ENCODE assay signal across 4 cellular contexts in the genomic region with DNA sequence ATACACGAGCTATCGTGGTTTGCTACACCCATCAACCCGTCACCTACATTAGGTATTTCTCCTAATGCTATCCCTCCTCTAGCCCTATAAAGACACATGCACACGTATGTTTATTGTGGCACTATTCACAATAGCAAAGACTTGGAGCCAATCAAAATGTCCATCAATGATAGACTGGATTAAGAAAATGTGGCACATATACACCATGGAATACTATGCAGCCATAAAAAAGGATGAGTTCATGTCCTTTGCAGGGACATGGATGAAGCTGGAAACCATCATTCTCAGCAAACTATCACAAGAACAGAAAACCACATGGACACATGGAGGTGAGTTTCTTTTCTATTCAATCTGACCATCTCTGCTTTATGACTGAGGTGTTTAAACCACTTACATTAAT. TPM values are rescaled to one million over a fixed set of nuclear protein-coding genes. Genes with fewer than 3 reads are reported as not detected.
"Had no signal": no experiment of that assay in that cellular context is flagged by ENCODE, and none has a peak within 500 bp of the region (broad histone marks: within the 10 kb centered on the region; RNA-seq: fewer than 3 reads in every experiment).

No MANE protein-coding gene starts in this region.

RNA-seq across cellular contexts. Expression of gene BEX2, which starts 5.1 kb away (rescaled TPM):
- total RNA-seq: MCF 10A had no signal

RNA-seq across cellular contexts. Expression of gene TCEAL7, which starts 24.4 kb away (rescaled TPM):
- total RNA-seq: MCF 10A, NCI-H460 had no signal

RNA-seq across cellular contexts. Expression of gene TCEAL5, which starts 29.1 kb away (rescaled TPM):
- total RNA-seq: LHCN-M2, M059J, MCF 10A, NCI-H460 had no signal
